ENCODE assay signal across 13 cellular contexts in genomic region chr19:17616961-17617806, GRCh38.
A peak's percentile ranks its signal among the peaks of the same experiment; 100 is the strongest.
DNase-seq lines count a peak whose midpoint lies in the region; ATAC-seq and TF ChIP-seq lines count a peak whose summit lies in the region.
"Had no signal": no experiment of that assay in that cellular context is flagged by ENCODE, and none has a peak within 500 bp of the region (broad histone marks: within the 10 kb centered on the region; RNA-seq: fewer than 3 reads in every experiment).

No MANE protein-coding gene starts in this region.

- H3K9me3 ChIP-seq in left ventricle myocardium inferior (replicated peaks) (peaks cover 14% of the 10 kb centered on the region), right atrium auricular region (peaks cover 0 to 13% of the 10 kb centered on the region in 2 donors), PC-9 (ENCODE audit: insufficient read depth, low read depth) (no peaks in the 10 kb centered on the region), suprapubic skin (peaks cover 8% of the 10 kb centered on the region)

- TF ChIP-seq POLR2A in suprapubic skin (IDR thresholded peaks at IDR 0.05), result no peak

- H2AFZ ChIP-seq in PC-9, result no peak overlapping the region

- H3K27ac ChIP-seq in left ventricle myocardium inferior (replicated peaks) (no peak overlapping the region), right atrium auricular region (no peak overlapping the region), PC-9 (no peak overlapping the region), suprapubic skin (no peak overlapping the region)
- H3K27ac ChIP-seq: SJSA1, tibial artery had no signal

- H3K4me2 ChIP-seq in PC-9, result peak overlapping the region; percentile 51

- intact Hi-C loops in left ventricle myocardium inferior (cut with micrococcal nuclease), result no loop called here
- intact Hi-C loops in PC-9 (cut with micrococcal nuclease; ENCODE audit: unreplicated experiment), result no loop called here

- no peak for DNase-seq in left ventricle myocardium inferior
- DNase-seq in right atrium auricular region (ENCODE audit: low spot score), result no peak
- peak in 1 of 2 experiments; percentile 81 for DNase-seq in PC-9
- DNase-seq in glomerular visceral epithelial cell (ENCODE audit: extremely low spot score), result peak; percentile 5
- no peak for DNase-seq in suprapubic skin (ENCODE audit: low spot score in 2 of 2)
- no peak for DNase-seq in SIG-M5 (lab: John Stamatoyannopoulos, UW)
- no peak for DNase-seq in HCEC 1CT
- DNase-seq: activated naive CD4-positive, alpha-beta T cell treated with Interleukin-2 at 50 U/mL for 16 hours; tibial artery had no signal

- peaks cover 47% of the 10 kb centered on the region for H3K27me3 ChIP-seq in left ventricle myocardium inferior (ENCODE audit: low read depth)
- no peaks in the 10 kb centered on the region for H3K27me3 ChIP-seq in right atrium auricular region
- H3K27me3 ChIP-seq in PC-9 (ENCODE audit: insufficient read depth, low read depth), result peaks cover 14% of the 10 kb centered on the region; the same call in 1 of the 2 replicates
- peaks cover 54% of the 10 kb centered on the region for H3K27me3 ChIP-seq in suprapubic skin
- H3K27me3 ChIP-seq: SJSA1 had no signal

- 64% methylated on average over 26 of the region's 28 CpGs for WGBS in suprapubic skin

- TF ChIP-seq EP300 in suprapubic skin (IDR thresholded peaks at IDR 0.05), result no peak

- no peaks in the 10 kb centered on the region for H3K9me2 ChIP-seq in PC-9 (ENCODE audit: insufficient read depth)

- H3F3A ChIP-seq in PC-9 (ENCODE audit: insufficient read depth, low read depth), result no peaks in the 10 kb centered on the region

- TF ChIP-seq CTCF in left ventricle myocardium inferior (IDR thresholded peaks at IDR 0.05; ENCODE audit: borderline replicate concordance) (no peak), right atrium auricular region (IDR thresholded peaks at IDR 0.05) (no peak), PC-9 (conservative IDR thresholded peaks at IDR 0.05) (no peak), suprapubic skin (IDR thresholded peaks at IDR 0.05) (no peak)

- H3K4me3 ChIP-seq in left ventricle myocardium inferior (peak overlapping the region; percentile 29), right atrium auricular region (peak overlapping the region in 1 of 2 donors; percentile 25), PC-9 (no peak overlapping the region), suprapubic skin (peak overlapping the region; percentile 23)
- H3K4me3 ChIP-seq: SJSA1 had no signal

- H3K4me1 ChIP-seq in left ventricle myocardium inferior (peaks cover 4% of the 10 kb centered on the region), right atrium auricular region (peaks cover 0 to 8% of the 10 kb centered on the region in 2 donors), PC-9 (replicated peaks; ENCODE audit: insufficient read depth) (no peaks in the 10 kb centered on the region), suprapubic skin (peaks cover 8% of the 10 kb centered on the region)
- H3K4me1 ChIP-seq: SJSA1 had no signal

- BruUV-seq in PC-9 (replicated peaks; lab: Mats Ljungman, UMichigan), result no TSS peak

- CTCF ChIA-PET in PC-9 (lab: Charles Lee), result no interaction called here

- H3K79me2 ChIP-seq in PC-9 (ENCODE audit: low read depth), result no peaks in the 10 kb centered on the region

- no peaks in the 10 kb centered on the region for H3K36me3 ChIP-seq in left ventricle myocardium inferior
- H3K36me3 ChIP-seq in right atrium auricular region, result no peaks in the 10 kb centered on the region
- H3K36me3 ChIP-seq in PC-9 (ENCODE audit: low read depth), result no peaks in the 10 kb centered on the region
- H3K36me3 ChIP-seq in suprapubic skin, result no peaks in the 10 kb centered on the region
- H3K36me3 ChIP-seq: SJSA1 had no signal

- H4K20me1 ChIP-seq in PC-9 (ENCODE audit: insufficient read depth), result no peaks in the 10 kb centered on the region

- POLR2A ChIA-PET in PC-9 (lab: Charles Lee; ENCODE audit: unreplicated experiment), result interaction anchor here (0.6 kb wide), 1 partner anchor 60 kb away, joined by 16 read pairs; no protein-coding TSS in a partner anchor

- ATAC-seq in HG02970 (IDR thresholded peaks at IDR 0.05; ENCODE audit: low FRiP score, unreplicated experiment), result no peak
- ATAC-seq: CD8-positive, alpha-beta T cell; right cardiac atrium had no signal
